ENCODE assay signal across 8 cellular contexts in genomic region chr12:14167005-14167628, GRCh38.
DNase-seq lines count a peak whose midpoint lies in the region; ATAC-seq and TF ChIP-seq lines count a peak whose summit lies in the region.

No MANE protein-coding gene starts in this region.

- no peaks in the 10 kb centered on the region for H3K27me3 ChIP-seq in GM23338 (ENCODE audit: insufficient read depth)
- no peaks in the 10 kb centered on the region for H3K27me3 ChIP-seq in vagina

- DNase-seq in DMS153 (lab: John Stamatoyannopoulos, UW) (peak; percentile 21), GM23338 (ENCODE audit: low spot score) (peak; percentile 75), NCI-H2107 treated with DMSO at 0.1 percent for 48 hours (lab: John Stamatoyannopoulos, UW; ENCODE audit: unreplicated experiment) (peak; percentile 27), erythroblast (lab: John Stamatoyannopoulos, UW) (peak; percentile 12 to 56), vagina (ENCODE audit: extremely low spot score in 2 of 2) (no peak), GDM1 (lab: John Stamatoyannopoulos, UW) (no peak)
- peak; percentile 48 for DNase-seq in activated CD4-positive, alpha-beta T cell treated with anti-CD3 and anti-CD28 coated beads for 48 hours

- H3K4me3 ChIP-seq in GM23338 (no peak overlapping the region), vagina (no peak overlapping the region)

- H3K4me3 Mint-ChIP-seq in GM23338 (no peak overlapping the region), nephron (no peak overlapping the region)

- ATAC-seq in GM23338, result peak; percentile 55

- no peaks in the 10 kb centered on the region for H4K20me1 ChIP-seq in GM23338 (replicated peaks; ENCODE audit: insufficient read depth)

- H3K27me3 Mint-ChIP-seq in GM23338 (ENCODE audit: insufficient read depth, low read depth, poor library complexity), result peaks cover 5% of the 10 kb centered on the region
- H3K27me3 Mint-ChIP-seq in nephron (ENCODE audit: low read depth), result no peaks in the 10 kb centered on the region

- no peaks in the 10 kb centered on the region for H3K36me3 ChIP-seq in GM23338 (ENCODE audit: insufficient read depth)
- H3K36me3 ChIP-seq in vagina, result no peaks in the 10 kb centered on the region

- H3K27ac ChIP-seq in GM23338 (ENCODE audit: low read depth) (no peak overlapping the region), vagina (no peak overlapping the region)

- TF ChIP-seq POLR2A in erythroblast (IDR thresholded peaks at IDR 0.05; ENCODE audit: low read length), result no peak
- no peak for TF ChIP-seq POLR2A in vagina (IDR thresholded peaks at IDR 0.05)

- H3K4me1 ChIP-seq in GM23338 (ENCODE audit: insufficient read depth) (no peaks in the 10 kb centered on the region), vagina (no peaks in the 10 kb centered on the region)

- H3K4me1 Mint-ChIP-seq in GM23338, result peaks cover 4% of the 10 kb centered on the region; the same call in 1 of the 3 replicates
- no peaks in the 10 kb centered on the region for H3K4me1 Mint-ChIP-seq in nephron

- H3K9me3 ChIP-seq in vagina, result no peaks in the 10 kb centered on the region

- no peaks in the 10 kb centered on the region for H3K79me2 ChIP-seq in GM23338 (replicated peaks; ENCODE audit: insufficient read depth)

- peaks cover 12% of the 10 kb centered on the region for H3K9me3 Mint-ChIP-seq in GM23338
- peaks cover 7% of the 10 kb centered on the region for H3K9me3 Mint-ChIP-seq in nephron

- H3K9me2 ChIP-seq in GM23338 (ENCODE audit: insufficient read depth), result no peaks in the 10 kb centered on the region; the same call in 1 of the 2 replicates

- TF ChIP-seq CTCF in GM23338 (conservative IDR thresholded peaks at IDR 0.05; ENCODE audit: low read depth in 2 of 2), result peak; percentile 98 to 99
- TF ChIP-seq CTCF in nephron (IDR thresholded peaks at IDR 0.05; ENCODE audit: unreplicated experiment in 3 of 3), result peak; percentile 95 to 98 (median 96)
- TF ChIP-seq CTCF in vagina (IDR thresholded peaks at IDR 0.05), result peak; percentile 26 to 84 (median 69)

- H3K27ac Mint-ChIP-seq in GM23338 (no peak overlapping the region), nephron (no peak overlapping the region)

- H3K36me3 Mint-ChIP-seq in GM23338 (ENCODE audit: low read depth), result peaks cover 11% of the 10 kb centered on the region; the same call in 2 of the 3 replicates
- H3K36me3 Mint-ChIP-seq in nephron (ENCODE audit: low read depth), result peaks cover 3% of the 10 kb centered on the region

- H3K4me2 ChIP-seq in GM23338, result no peak overlapping the region

- no peak overlapping the region for H2AFZ ChIP-seq in GM23338

- intact Hi-C loops in vagina (cut with DNase I), result loop anchor here (10.0 kb wide), 1 partner anchor 302 kb away; no protein-coding TSS in a partner anchor

- no peaks in the 10 kb centered on the region for H3F3A ChIP-seq in GM23338 (replicated peaks; ENCODE audit: low read depth)

TF ChIP-seq in GM23338, 12 proteins besides CTCF, POLR2A, EP300 and RAD21 (continues in another document):
- no peak for TF ChIP-seq ETS1 (IDR thresholded peaks at IDR 0.05)
- TF ChIP-seq ZNF331 (CRISPR knock-in tag; IDR thresholded peaks at IDR 0.05; ENCODE audit: low read depth), result no peak
- TF ChIP-seq REST (IDR thresholded peaks at IDR 0.05; ENCODE audit: unreplicated experiment), result no peak
- no peak for TF ChIP-seq EZH2phosphoT487 (IDR thresholded peaks at IDR 0.05; ENCODE audit: unreplicated experiment)
- no peak for TF ChIP-seq NANOG (IDR thresholded peaks at IDR 0.05; ENCODE audit: borderline replicate concordance)
- TF ChIP-seq STAT1 (IDR thresholded peaks at IDR 0.05; ENCODE audit: unreplicated experiment), result no peak
- no peak for TF ChIP-seq POLR2AphosphoS5 (IDR thresholded peaks at IDR 0.05; ENCODE audit: low read depth)
- TF ChIP-seq, protein P1, sequence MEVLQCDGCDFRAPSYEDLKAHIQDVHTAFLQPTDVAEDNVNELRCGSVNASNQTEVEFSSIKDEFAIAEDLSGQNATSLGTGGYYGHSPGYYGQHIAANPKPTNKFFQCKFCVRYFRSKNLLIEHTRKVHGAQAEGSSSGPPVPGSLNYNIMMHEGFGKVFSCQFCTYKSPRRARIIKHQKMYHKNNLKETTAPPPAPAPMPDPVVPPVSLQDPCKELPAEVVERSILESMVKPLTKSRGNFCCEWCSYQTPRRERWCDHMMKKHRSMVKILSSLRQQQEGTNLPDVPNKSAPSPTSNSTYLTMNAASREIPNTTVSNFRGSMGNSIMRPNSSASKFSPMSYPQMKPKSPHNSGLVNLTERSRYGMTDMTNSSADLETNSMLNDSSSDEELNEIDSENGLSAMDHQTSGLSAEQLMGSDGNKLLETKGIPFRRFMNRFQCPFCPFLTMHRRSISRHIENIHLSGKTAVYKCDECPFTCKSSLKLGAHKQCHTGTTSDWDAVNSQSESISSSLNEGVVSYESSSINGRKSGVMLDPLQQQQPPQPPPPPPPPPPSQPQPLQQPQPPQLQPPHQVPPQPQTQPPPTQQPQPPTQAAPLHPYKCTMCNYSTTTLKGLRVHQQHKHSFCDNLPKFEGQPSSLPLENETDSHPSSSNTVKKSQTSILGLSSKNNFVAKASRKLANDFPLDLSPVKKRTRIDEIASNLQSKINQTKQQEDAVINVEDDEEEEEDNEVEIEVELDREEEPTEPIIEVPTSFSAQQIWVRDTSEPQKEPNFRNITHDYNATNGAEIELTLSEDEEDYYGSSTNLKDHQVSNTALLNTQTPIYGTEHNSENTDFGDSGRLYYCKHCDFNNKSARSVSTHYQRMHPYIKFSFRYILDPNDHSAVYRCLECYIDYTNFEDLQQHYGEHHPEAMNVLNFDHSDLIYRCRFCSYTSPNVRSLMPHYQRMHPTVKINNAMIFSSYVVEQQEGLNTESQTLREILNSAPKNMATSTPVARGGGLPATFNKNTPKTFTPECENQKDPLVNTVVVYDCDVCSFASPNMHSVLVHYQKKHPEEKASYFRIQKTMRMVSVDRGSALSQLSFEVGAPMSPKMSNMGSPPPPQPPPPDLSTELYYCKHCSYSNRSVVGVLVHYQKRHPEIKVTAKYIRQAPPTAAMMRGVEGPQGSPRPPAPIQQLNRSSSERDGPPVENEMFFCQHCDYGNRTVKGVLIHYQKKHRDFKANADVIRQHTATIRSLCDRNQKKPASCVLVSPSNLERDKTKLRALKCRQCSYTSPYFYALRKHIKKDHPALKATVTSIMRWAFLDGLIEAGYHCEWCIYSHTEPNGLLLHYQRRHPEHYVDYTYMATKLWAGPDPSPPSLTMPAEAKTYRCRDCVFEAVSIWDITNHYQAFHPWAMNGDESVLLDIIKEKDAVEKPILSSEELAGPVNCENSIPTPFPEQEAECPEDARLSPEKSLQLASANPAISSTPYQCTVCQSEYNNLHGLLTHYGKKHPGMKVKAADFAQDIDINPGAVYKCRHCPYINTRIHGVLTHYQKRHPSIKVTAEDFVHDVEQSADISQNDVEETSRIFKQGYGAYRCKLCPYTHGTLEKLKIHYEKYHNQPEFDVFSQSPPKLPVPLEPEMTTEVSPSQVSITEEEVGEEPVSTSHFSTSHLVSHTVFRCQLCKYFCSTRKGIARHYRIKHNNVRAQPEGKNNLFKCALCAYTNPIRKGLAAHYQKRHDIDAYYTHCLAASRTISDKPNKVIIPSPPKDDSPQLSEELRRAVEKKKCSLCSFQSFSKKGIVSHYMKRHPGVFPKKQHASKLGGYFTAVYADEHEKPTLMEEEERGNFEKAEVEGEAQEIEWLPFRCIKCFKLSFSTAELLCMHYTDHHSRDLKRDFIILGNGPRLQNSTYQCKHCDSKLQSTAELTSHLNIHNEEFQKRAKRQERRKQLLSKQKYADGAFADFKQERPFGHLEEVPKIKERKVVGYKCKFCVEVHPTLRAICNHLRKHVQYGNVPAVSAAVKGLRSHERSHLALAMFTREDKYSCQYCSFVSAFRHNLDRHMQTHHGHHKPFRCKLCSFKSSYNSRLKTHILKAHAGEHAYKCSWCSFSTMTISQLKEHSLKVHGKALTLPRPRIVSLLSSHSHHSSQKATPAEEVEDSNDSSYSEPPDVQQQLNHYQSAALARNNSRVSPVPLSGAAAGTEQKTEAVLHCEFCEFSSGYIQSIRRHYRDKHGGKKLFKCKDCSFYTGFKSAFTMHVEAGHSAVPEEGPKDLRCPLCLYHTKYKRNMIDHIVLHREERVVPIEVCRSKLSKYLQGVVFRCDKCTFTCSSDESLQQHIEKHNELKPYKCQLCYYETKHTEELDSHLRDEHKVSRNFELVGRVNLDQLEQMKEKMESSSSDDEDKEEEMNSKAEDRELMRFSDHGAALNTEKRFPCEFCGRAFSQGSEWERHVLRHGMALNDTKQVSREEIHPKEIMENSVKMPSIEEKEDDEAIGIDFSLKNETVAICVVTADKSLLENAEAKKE (CRISPR knock-in tag; IDR thresholded peaks at IDR 0.05), result no peak

Comparison
In these comparisons a context has a peak if more than half of its experiments do, and no peak if none do; other contexts are left out.
1. DNase-seq: peak in DMS153 (single experiment), GM23338 (single experiment), NCI-H2107 treated with DMSO at 0.1 percent for 48 hours (single experiment), activated CD4-positive, alpha-beta T cell treated with anti-CD3 and anti-CD28 coated beads for 48 hours (single experiment) and erythroblast (2 of 2); none in vagina (0 of 2) and GDM1 (single experiment).
2. Peak in every context shown above with its lines, with median percentiles within 50 percentile points of each other: CTCF ChIP-seq.